9 cellular contexts compared by ENCODE assay signal in genomic region chr3:112605285-112605684, GRCh38. TPM values are rescaled to one million over a fixed set of nuclear protein-coding genes. Genes with fewer than 3 reads are reported as not detected.
DNase-seq lines count a peak whose midpoint lies in the region; ATAC-seq and TF ChIP-seq lines count a peak whose summit lies in the region.
"Had no signal": no experiment of that assay in that cellular context is flagged by ENCODE, and none has a peak within 500 bp of the region (broad histone marks: within the 10 kb centered on the region; RNA-seq: fewer than 3 reads in every experiment).

No MANE protein-coding gene starts in this region.

- no peak for TF ChIP-seq CTCF in right lobe of liver (IDR thresholded peaks at IDR 0.05)
- TF ChIP-seq CTCF in testis (IDR thresholded peaks at IDR 0.05) = no peak

- no peaks in the 10 kb centered on the region for H3K9me3 ChIP-seq in right lobe of liver
- no peaks in the 10 kb centered on the region for H3K9me3 ChIP-seq in testis
- H3K9me3 ChIP-seq: heart left ventricle had no signal

- intact Hi-C loops in right lobe of liver (cut with DNase I) = no loop called here
- intact Hi-C loops in testis (cut with DNase I; ENCODE audit: low total_unique reads) = no loop called here

- H3K4me1 ChIP-seq in right lobe of liver (no peaks in the 10 kb centered on the region), testis (peaks cover 4% of the 10 kb centered on the region)

- peak in 3 of 4 donors; percentile 38 to 75 (median 59) for ATAC-seq in right lobe of liver
- no peak for ATAC-seq in HG03460 (IDR thresholded peaks at IDR 0.05; ENCODE audit: unreplicated experiment)

- 66% methylated on average over 6 of the region's 9 CpGs for WGBS in right lobe of liver (ENCODE audit: insufficient coverage, low coverage, low lambda C conversion rate, missing lambda C conversion rate)
- WGBS in testis, 2 donors = 61 to 77% methylated on average over 9 of the region's 9 CpGs

- DNase-seq in AG08396 (ENCODE audit: low spot score) (peak; percentile 30), HS-27A (ENCODE audit: low read depth) (peak; percentile 64), amniotic epithelial cell (ENCODE audit: low read depth) (peak; percentile 92), right lobe of liver (no peak), testis (no peak), GM19240 (ENCODE audit: insufficient read length, low spot score) (no peak), 8988T (no peak)
- DNase-seq: heart left ventricle had no signal

- H3K27ac ChIP-seq in right lobe of liver (no peak overlapping the region), testis (no peak overlapping the region)

- H3K4me3 ChIP-seq in right lobe of liver (no peak overlapping the region), testis (no peak overlapping the region)
- H3K4me3 ChIP-seq: heart left ventricle had no signal

- TF ChIP-seq POLR2A in right lobe of liver (IDR thresholded peaks at IDR 0.05) (no peak), testis (IDR thresholded peaks at IDR 0.05) (no peak)

- no peaks in the 10 kb centered on the region for H3K36me3 ChIP-seq in right lobe of liver
- no peaks in the 10 kb centered on the region for H3K36me3 ChIP-seq in testis (ENCODE audit: low read depth, missing control alignments)

- H3K27me3 ChIP-seq in right lobe of liver = no peaks in the 10 kb centered on the region
- no peaks in the 10 kb centered on the region for H3K27me3 ChIP-seq in testis
- H3K27me3 ChIP-seq: heart left ventricle had no signal

RNA-seq across cellular contexts. Expression of gene CCDC80, which starts 35.7 kb away (rescaled TPM):
- total RNA-seq in right lobe of liver = 1 to 10 TPM in 4 of 6 experiments, under 1 TPM in 2; 0.55 to 5.8 (median 1.3) TPM
- total RNA-seq in testis = 10 to 100 TPM; 13.8 to 18.8 TPM
- polyA plus RNA-seq in testis (ENCODE audit: insufficient read depth, low read depth, low replicate concordance) = 159 TPM

RNA-seq across cellular contexts. Expression of gene SLC35A5, which starts 43.4 kb away (rescaled TPM):
- total RNA-seq in right lobe of liver = 10 to 100 TPM; 12.2 to 24.0 (median 17.7) TPM
- total RNA-seq in testis = 10 to 100 TPM; 51.4 to 54.9 TPM
- polyA plus RNA-seq in testis (ENCODE audit: insufficient read depth, low read depth, low replicate concordance) = 64.2 TPM

RNA-seq across cellular contexts. Expression of gene ATG3, which starts 43.5 kb away (rescaled TPM):
- total RNA-seq in right lobe of liver = 10 to 100 TPM; 19.9 to 57.8 (median 27.1) TPM
- total RNA-seq in testis = 100 to 1,000 TPM; 108 to 126 TPM
- polyA plus RNA-seq in testis (ENCODE audit: insufficient read depth, low read depth, low replicate concordance) = 200 TPM

Comparison
In these comparisons a context has a peak if more than half of its experiments do, and no peak if none do; other contexts are left out.
1. DNase-seq: peak in AG08396 (single experiment), HS-27A (single experiment) and amniotic epithelial cell (single experiment); none in right lobe of liver (0 of 3), testis (single experiment), GM19240 (single experiment) and 8988T (single experiment).